Comparison of ENCODE assay signal across 9 cellular contexts in the genomic region with DNA sequence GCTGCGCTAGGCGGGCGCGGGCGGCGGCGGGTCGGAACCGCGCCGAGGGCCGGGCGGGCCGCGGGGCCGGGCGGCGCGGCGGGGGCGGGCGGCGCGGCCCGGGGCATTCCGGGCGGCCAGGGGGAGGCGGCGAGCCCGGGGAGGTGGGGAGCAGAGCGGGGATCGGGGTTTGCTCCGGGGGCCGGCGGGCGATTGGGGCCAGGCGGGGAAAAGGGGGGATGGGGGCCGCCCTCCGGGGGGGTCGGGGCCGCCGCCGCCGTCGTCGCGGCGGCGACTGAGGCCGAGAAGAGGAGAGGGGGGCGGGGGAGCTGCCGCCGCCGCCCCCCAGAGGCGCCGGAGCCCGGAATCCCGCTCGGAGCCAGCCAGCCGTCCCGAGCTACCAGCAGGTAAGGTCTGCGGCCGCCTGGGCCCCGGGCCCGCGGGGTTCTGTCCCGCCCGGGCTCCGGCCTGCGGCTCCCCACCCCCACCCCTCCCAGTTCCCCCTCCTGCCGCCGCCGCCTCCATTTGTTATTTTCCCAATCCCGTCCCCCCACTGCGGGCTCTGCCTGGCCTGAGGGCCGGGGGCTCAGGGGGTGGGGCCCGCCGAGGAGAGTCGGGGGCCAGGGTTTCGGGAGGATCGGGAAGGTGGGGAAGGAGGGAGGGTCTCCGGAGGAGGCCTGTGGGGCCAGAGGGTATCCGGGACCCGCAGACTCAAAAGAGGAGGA. TPM values are rescaled to one million over a fixed set of nuclear protein-coding genes. Genes with fewer than 3 reads are reported as not detected.
DNase-seq lines count a peak whose midpoint lies in the region; ATAC-seq, FAIRE-seq and TF ChIP-seq lines count a peak whose summit lies in the region.
"Had no signal": no experiment of that assay in that cellular context is flagged by ENCODE, and none has a peak within 500 bp of the region (broad histone marks: within the 10 kb centered on the region; RNA-seq: fewer than 3 reads in every experiment).

No MANE protein-coding gene starts in this region.

- TF ChIP-seq CTCF in fibroblast of pulmonary artery (IDR thresholded peaks at IDR 0.05; ENCODE audit: low read length, missing control alignments), result no peak
- TF ChIP-seq CTCF in osteoblast (IDR thresholded peaks at IDR 0.05; ENCODE audit: extremely low read depth, low read depth, low read length), result no peak

- peaks cover 30% of the 10 kb centered on the region for H4K20me1 ChIP-seq in osteoblast (ENCODE audit: insufficient read depth, low read length)

- TF ChIP-seq POLR2A in GM12892 (IDR thresholded peaks at IDR 0.05; ENCODE audit: low read depth, low read length), result no peak

- peak overlapping the region; percentile 94 for H3K4me2 ChIP-seq in osteoblast (ENCODE audit: insufficient read depth, low read length)

- H3K27ac ChIP-seq in osteoblast (ENCODE audit: low read depth, low read length), result peak overlapping the region; percentile 34

- H3K9me3 ChIP-seq in osteoblast (ENCODE audit: low read depth, low read length), result no peaks in the 10 kb centered on the region

- H3K36me3 ChIP-seq in osteoblast (ENCODE audit: insufficient read depth, low read length), result peaks cover 8% of the 10 kb centered on the region

- H3K4me1 Mint-ChIP-seq in T-helper 1 cell treated with Interleukin-12 subunit alpha and Interleukin-12 subunit beta and Interleukin-4 antibody, amounts not matched to agents 30 μg/mL and 1 μg/mL, for 36 hours (ENCODE audit: low read depth), result peaks cover 59% of the 10 kb centered on the region

- H3K36me3 Mint-ChIP-seq in T-helper 1 cell treated with Interleukin-12 subunit alpha and Interleukin-12 subunit beta and Interleukin-4 antibody, amounts not matched to agents 30 μg/mL and 1 μg/mL, for 36 hours (ENCODE audit: low read depth), result peaks cover 14% of the 10 kb centered on the region

- H3K79me2 ChIP-seq in osteoblast (ENCODE audit: insufficient read depth, low read length), result peaks cover 58% of the 10 kb centered on the region

- H3K27me3 Mint-ChIP-seq in T-helper 1 cell treated with Interleukin-12 subunit alpha and Interleukin-12 subunit beta and Interleukin-4 antibody, amounts not matched to agents 30 μg/mL and 1 μg/mL, for 36 hours (ENCODE audit: low read depth), result no peaks in the 10 kb centered on the region

- no peak for FAIRE-seq in GM12892 (lab: Jason Lieb, UNC)

- peak overlapping the region; percentile 87 for H3K4me3 Mint-ChIP-seq in T-helper 1 cell treated with Interleukin-12 subunit alpha and Interleukin-12 subunit beta and Interleukin-4 antibody, amounts not matched to agents 30 μg/mL and 1 μg/mL, for 36 hours

- ATAC-seq in HG03045 (IDR thresholded peaks at IDR 0.05; ENCODE audit: unreplicated experiment) (no peak), HG03139 (IDR thresholded peaks at IDR 0.05; ENCODE audit: unreplicated experiment) (no peak), GM21381 (IDR thresholded peaks at IDR 0.05; ENCODE audit: unreplicated experiment) (no peak)

- no peak overlapping the region for H2AFZ ChIP-seq in osteoblast (ENCODE audit: low read length)

- H3K9me3 Mint-ChIP-seq in T-helper 1 cell treated with Interleukin-12 subunit alpha and Interleukin-12 subunit beta and Interleukin-4 antibody, amounts not matched to agents 30 μg/mL and 1 μg/mL, for 36 hours, result no peaks in the 10 kb centered on the region

- peak; percentile 56 for DNase-seq in GM12892 (ENCODE audit: insufficient read length)
- DNase-seq in fibroblast of pulmonary artery (ENCODE audit: low read depth), result no peak
- DNase-seq in osteoblast (ENCODE audit: insufficient read length, low spot score, missing footprints), result peak; percentile 92
- no peak for DNase-seq in GF-D8 (lab: John Stamatoyannopoulos, UW)

- H3K4me1 ChIP-seq in osteoblast (ENCODE audit: insufficient read depth, low read length), result peaks cover 55% of the 10 kb centered on the region

- H3K4me3 ChIP-seq in fibroblast of pulmonary artery (replicated peaks; ENCODE audit: low read depth, low read length) (peak overlapping the region; percentile 76), osteoblast (ENCODE audit: insufficient read depth, low read length) (peak overlapping the region; percentile 89)

- H3K27me3 ChIP-seq in osteoblast (ENCODE audit: insufficient read depth, low read length), result no peaks in the 10 kb centered on the region

- peak overlapping the region; percentile 72 for H3K27ac Mint-ChIP-seq in T-helper 1 cell treated with Interleukin-12 subunit alpha and Interleukin-12 subunit beta and Interleukin-4 antibody, amounts not matched to agents 30 μg/mL and 1 μg/mL, for 36 hours

RNA-seq across cellular contexts. Expression of gene ATN1, which starts 0.4 kb away (rescaled TPM):
- 11.0 TPM for polyA plus RNA-seq in GM12892 (2012; ENCODE audit: missing spikeins)
- 10.3 and 14.1 TPM in 2 replicates for total RNA-seq in osteoblast

RNA-seq across cellular contexts. Expression of gene ENO2, which starts 13.8 kb away (rescaled TPM):
- 191 TPM for polyA plus RNA-seq in GM12892 (2012; ENCODE audit: missing spikeins)
- total RNA-seq in osteoblast, result 8.5 and 13.4 TPM in 2 replicates

RNA-seq across cellular contexts. Expression of gene RNU7-1, which starts 15.5 kb away (rescaled TPM):
- not detected for polyA plus RNA-seq in GM12892 (2012; ENCODE audit: missing spikeins)
- total RNA-seq in osteoblast, result not detected in 2 replicates
- total RNA-seq: T-helper 1 cell treated with Interleukin-12 subunit alpha and Interleukin-12 subunit beta and Interleukin-4 antibody, amounts not matched to agents 30 ng/mL and 1 ng/mL, for 36 hours had no signal

RNA-seq across cellular contexts. Expression of gene C12orf57, which starts 15.7 kb away (rescaled TPM):
- polyA plus RNA-seq in GM12892 (2012; ENCODE audit: missing spikeins), result 175 TPM
- 81.4 and 93.4 TPM in 2 replicates for total RNA-seq in osteoblast

RNA-seq across cellular contexts. Expression of gene PTPN6, which starts 23.0 kb away (rescaled TPM):
- 286 TPM for polyA plus RNA-seq in GM12892 (2012; ENCODE audit: missing spikeins)
- 0.29 and 0.36 TPM in 2 replicates for total RNA-seq in osteoblast

Comparison
In these comparisons a context has a peak if more than half of its experiments do, and no peak if none do; other contexts are left out.
1. DNase-seq: peak in GM12892 (single experiment) and osteoblast (single experiment); none in fibroblast of pulmonary artery (single experiment) and GF-D8 (single experiment).